Comparison of ENCODE assay signal across 1 cellular context in genomic region chr3:122987231-122987630, GRCh38.
TF ChIP-seq lines count a peak whose summit lies in the region.

No MANE protein-coding gene starts in this region.

TF ChIP-seq in WTC11, 78 proteins besides CTCF, POLR2A, EP300 and RAD21 (continued from another document):
- TF ChIP-seq AR (CRISPR knock-in tag; IDR thresholded peaks at IDR 0.05) (no peak), TP53 (CRISPR knock-in tag; IDR thresholded peaks at IDR 0.05) (no peak), ATF6 (CRISPR knock-in tag; IDR thresholded peaks at IDR 0.05) (no peak), ZNF512 (CRISPR knock-in tag; IDR thresholded peaks at IDR 0.05; ENCODE audit: borderline replicate concordance) (no peak), FOXK1 (CRISPR knock-in tag; IDR thresholded peaks at IDR 0.05) (no peak), ZNF219 (CRISPR knock-in tag; IDR thresholded peaks at IDR 0.05; ENCODE audit: borderline replicate concordance) (no peak)
